19 cellular contexts compared by ENCODE assay signal in the genomic region with DNA sequence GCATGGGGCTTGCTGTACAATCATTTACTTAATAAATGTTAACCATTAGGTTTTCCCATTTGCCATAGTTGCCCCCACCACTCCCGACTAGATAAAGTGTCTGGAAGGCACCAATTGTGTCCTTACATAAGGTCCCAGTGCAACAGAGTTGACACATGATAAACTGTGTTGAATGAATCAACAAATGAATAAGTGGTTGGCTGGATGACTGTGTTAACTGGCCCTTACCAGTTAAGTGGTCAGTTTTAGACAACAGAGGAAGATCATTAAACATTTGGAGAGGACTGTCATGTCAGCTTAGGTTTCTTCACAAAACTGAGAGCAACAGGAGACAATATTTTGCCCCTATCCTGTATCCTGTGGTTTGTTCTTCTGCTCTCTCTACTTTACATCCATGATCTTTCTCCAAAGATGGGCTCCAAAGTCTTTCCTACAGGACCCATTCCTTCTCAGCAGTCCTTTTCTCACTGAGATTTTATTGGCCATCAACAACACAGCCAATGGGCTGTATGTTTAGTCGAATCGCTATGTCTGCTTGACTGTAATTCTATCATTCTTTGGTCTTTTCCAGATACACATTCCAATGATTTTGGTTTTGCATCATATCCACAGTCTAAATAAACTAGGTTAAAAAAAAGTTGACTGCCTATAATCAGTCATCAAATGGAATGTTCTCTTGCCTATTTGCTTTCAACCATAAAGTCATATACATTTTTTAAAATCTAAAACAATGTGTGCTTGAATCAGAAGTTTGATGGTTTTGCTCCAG.
DNase-seq lines count a peak whose midpoint lies in the region; ATAC-seq, FAIRE-seq and TF ChIP-seq lines count a peak whose summit lies in the region.
"Had no signal": no experiment of that assay in that cellular context is flagged by ENCODE, and none has a peak within 500 bp of the region (broad histone marks: within the 10 kb centered on the region; RNA-seq: fewer than 3 reads in every experiment).

No MANE protein-coding gene starts in this region.

- peak; percentile 28 for DNase-seq in AG08395 (ENCODE audit: low spot score)
- DNase-seq in HFFc6: peak; percentile 83
- DNase-seq in astrocyte of the cerebellum (ENCODE audit: low read depth): peak; percentile 59
- DNase-seq in NCI-H1092 treated with DMSO at 0.1 percent for 48 hours (lab: John Stamatoyannopoulos, UW): no peak
- DNase-seq in stimulated activated CD4-positive, alpha-beta T cell treated with anti-CD3 and anti-CD28 coated beads, Interleukin-2, amount 100 ng/mL, for 24 hours: no peak
- DNase-seq in iPS-NIHi11 (ENCODE audit: low spot score): no peak
- DNase-seq: activated CD4-positive, alpha-beta memory T cell treated with anti-CD3 and anti-CD28 coated beads, Interleukin-2, amount 10 ng/mL, durations not matched to agents 7 days and 5 days; activated T-cell treated with anti-CD3 and anti-CD28 coated beads, Interleukin-2, amount 50 U/mL, for 72 hours; BE2C; cortex of kidney; hypothalamus; left colon; NCI-H1694; NCI-H524 treated with DMSO at 0.1 percent for 48 hours; stimulated activated naive CD8-positive, alpha-beta T cell treated with anti-CD3 and anti-CD28 coated beads, Interleukin-15, amount 100 ng/mL, for 72 hours had no signal

- H3K9me3 Mint-ChIP-seq in HFFc6: no peaks in the 10 kb centered on the region
- H3K9me3 Mint-ChIP-seq: activated CD4-positive, alpha-beta memory T cell treated with anti-CD3 and anti-CD28 coated beads, Interleukin-2, amount 10 ng/mL, durations not matched to agents 7 days and 5 days; activated T-cell treated with anti-CD3 and anti-CD28 coated beads, Interleukin-2, amount 50 U/mL, for 72 hours; stimulated activated naive CD8-positive, alpha-beta T cell treated with anti-CD3 and anti-CD28 coated beads, Interleukin-15, amount 100 ng/mL, for 72 hours had no signal

- H3K27ac Mint-ChIP-seq in HFFc6: peak overlapping the region; percentile 91
- H3K27ac Mint-ChIP-seq: activated CD4-positive, alpha-beta memory T cell treated with anti-CD3 and anti-CD28 coated beads, Interleukin-2, amount 10 ng/mL, durations not matched to agents 7 days and 5 days; activated T-cell treated with anti-CD3 and anti-CD28 coated beads, Interleukin-2, amount 50 U/mL, for 72 hours; progenitor cell of endocrine pancreas; stimulated activated naive CD8-positive, alpha-beta T cell treated with anti-CD3 and anti-CD28 coated beads, Interleukin-15, amount 100 ng/mL, for 72 hours had no signal

- H3K4me3 ChIP-seq in astrocyte of the cerebellum (ENCODE audit: low read depth, low read length): no peak overlapping the region

- no peaks in the 10 kb centered on the region for H3K36me3 Mint-ChIP-seq in HFFc6 (ENCODE audit: low read depth)

- peak overlapping the region; percentile 58 for H3K4me3 Mint-ChIP-seq in HFFc6
- H3K4me3 Mint-ChIP-seq: activated CD4-positive, alpha-beta memory T cell treated with anti-CD3 and anti-CD28 coated beads, Interleukin-2, amount 10 ng/mL, durations not matched to agents 7 days and 5 days; activated T-cell treated with anti-CD3 and anti-CD28 coated beads, Interleukin-2, amount 50 U/mL, for 72 hours; stimulated activated naive CD8-positive, alpha-beta T cell treated with anti-CD3 and anti-CD28 coated beads, Interleukin-15, amount 100 ng/mL, for 72 hours had no signal

- ATAC-seq in HG03520 (IDR thresholded peaks at IDR 0.05; ENCODE audit: unreplicated experiment): no peak
- ATAC-seq: activated T-cell treated with anti-CD3 and anti-CD28 coated beads, Interleukin-2, amount 50 U/mL, for 72 hours; left colon; Panc1; stimulated activated naive CD8-positive, alpha-beta T cell treated with anti-CD3 and anti-CD28 coated beads, Interleukin-15, amount 100 ng/mL, for 72 hours had no signal

- in situ Hi-C loops in astrocyte of the cerebellum (cut with HindIII; ENCODE audit: low sequenced_read_pairs): no loop called here

- FAIRE-seq in islet of Langerhans (lab: Jason Lieb, UNC): peak; percentile 85

- H3K27me3 Mint-ChIP-seq in HFFc6 (ENCODE audit: insufficient read depth): no peaks in the 10 kb centered on the region
- H3K27me3 Mint-ChIP-seq: progenitor cell of endocrine pancreas; stimulated activated naive CD8-positive, alpha-beta T cell treated with anti-CD3 and anti-CD28 coated beads, Interleukin-15, amount 100 ng/mL, for 72 hours had no signal

- TF ChIP-seq CTCF in HFFc6 (IDR thresholded peaks at IDR 0.05) (no peak), astrocyte of the cerebellum (IDR thresholded peaks at IDR 0.05; ENCODE audit: low read depth, low read length, missing control alignments) (no peak)

- H3K4me1 Mint-ChIP-seq in HFFc6 (ENCODE audit: low read depth): peaks cover 45% of the 10 kb centered on the region
- H3K4me1 Mint-ChIP-seq: activated CD4-positive, alpha-beta memory T cell treated with anti-CD3 and anti-CD28 coated beads, Interleukin-2, amount 10 ng/mL, durations not matched to agents 7 days and 5 days; stimulated activated naive CD8-positive, alpha-beta T cell treated with anti-CD3 and anti-CD28 coated beads, Interleukin-15, amount 100 ng/mL, for 72 hours had no signal

Comparison
In these comparisons a context has a peak if more than half of its experiments do, and no peak if none do; other contexts are left out.
1. DNase-seq: peak in AG08395 (single experiment), HFFc6 (single experiment) and astrocyte of the cerebellum (single experiment); none in NCI-H1092 treated with DMSO at 0.1 percent for 48 hours (single experiment), stimulated activated CD4-positive, alpha-beta T cell treated with anti-CD3 and anti-CD28 coated beads, Interleukin-2, amount 100 ng/mL, for 24 hours (0 of 2) and iPS-NIHi11 (single experiment).